Comparison of ENCODE assay signal across 8 cellular contexts in the genomic region with DNA sequence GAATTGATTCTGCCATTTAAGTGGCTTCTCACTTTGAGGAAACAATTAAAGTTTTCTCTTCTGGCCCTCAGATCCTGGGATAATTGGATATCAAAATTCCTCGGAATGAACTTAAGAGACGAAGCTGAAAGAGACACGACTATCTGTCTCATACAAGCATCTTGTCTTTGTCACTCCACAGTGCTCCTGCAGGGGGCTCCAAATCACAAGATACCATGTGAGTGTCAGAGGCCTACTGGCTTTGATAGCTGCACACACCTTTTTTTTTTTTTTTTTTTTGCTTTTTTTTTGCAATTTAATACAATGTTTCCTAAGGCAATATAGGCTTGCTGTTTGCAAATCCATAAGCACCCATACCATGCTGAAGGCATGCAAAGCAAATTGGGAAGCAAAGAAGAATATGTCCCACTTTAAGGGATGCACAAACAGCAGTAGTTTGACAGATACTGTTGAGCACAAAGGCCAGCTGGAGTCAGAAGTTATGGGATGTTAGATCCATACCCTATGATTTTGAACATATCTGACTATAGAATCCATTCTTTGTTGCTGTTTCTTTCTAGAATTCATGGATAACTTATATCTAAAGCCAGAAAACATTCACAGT.
DNase-seq lines count a peak whose midpoint lies in the region; ATAC-seq and TF ChIP-seq lines count a peak whose summit lies in the region.

No MANE protein-coding gene starts in this region.

- no peaks in the 10 kb centered on the region for H4K20me1 ChIP-seq in PC-9 (ENCODE audit: insufficient read depth)

- H3K4me1 Mint-ChIP-seq in progenitor cell of endocrine pancreas (ENCODE audit: low read depth): no peaks in the 10 kb centered on the region

- peak; percentile 69 for TF ChIP-seq CTCF in PC-9 (conservative IDR thresholded peaks at IDR 0.05)
- TF ChIP-seq CTCF in choroid plexus epithelial cell (conservative IDR thresholded peaks at IDR 0.05; ENCODE audit: low read depth, low read length): peak; percentile 60
- peak; percentile 66 for TF ChIP-seq CTCF in progenitor cell of endocrine pancreas (IDR thresholded peaks at IDR 0.05; ENCODE audit: unreplicated experiment)

- H3K36me3 Mint-ChIP-seq in progenitor cell of endocrine pancreas (ENCODE audit: insufficient read depth): no peaks in the 10 kb centered on the region

- intact Hi-C loops in PC-9 (cut with micrococcal nuclease; ENCODE audit: unreplicated experiment): loop anchor here (5.0 kb wide), 1 partner anchor 1689 kb away; no protein-coding TSS in a partner anchor

- POLR2A ChIA-PET in PC-9 (lab: Charles Lee; ENCODE audit: unreplicated experiment): no interaction called here

- no TSS peak for BruUV-seq in PC-9 (replicated peaks; lab: Mats Ljungman, UMichigan)

- no peaks in the 10 kb centered on the region for H3K9me3 ChIP-seq in PC-9 (ENCODE audit: insufficient read depth, low read depth)

- peaks cover 57% of the 10 kb centered on the region for H3K27me3 Mint-ChIP-seq in progenitor cell of endocrine pancreas

- H3K4me3 Mint-ChIP-seq in progenitor cell of endocrine pancreas (ENCODE audit: low read depth): no peak overlapping the region

- no peak overlapping the region for H3K4me2 ChIP-seq in PC-9

- no peaks in the 10 kb centered on the region for H3F3A ChIP-seq in PC-9 (ENCODE audit: insufficient read depth, low read depth)

- peak; percentile 95 for ATAC-seq in GM19397 (IDR thresholded peaks at IDR 0.05; ENCODE audit: unreplicated experiment)
- ATAC-seq in HG03280 (IDR thresholded peaks at IDR 0.05; ENCODE audit: unreplicated experiment): peak; percentile 95

- H3K4me3 ChIP-seq in PC-9: no peak overlapping the region
- no peak overlapping the region for H3K4me3 ChIP-seq in choroid plexus epithelial cell (ENCODE audit: low read depth, low read length)

- CTCF ChIA-PET in PC-9 (lab: Charles Lee): no interaction called here

- no peaks in the 10 kb centered on the region for H3K9me2 ChIP-seq in PC-9 (ENCODE audit: insufficient read depth)

- DNase-seq in EL (peak; percentile 1), PC-9 (peak; percentile 48 to 58), choroid plexus epithelial cell (ENCODE audit: low read depth) (peak; percentile 65), progenitor cell of endocrine pancreas (ENCODE audit: low spot score, unreplicated experiment) (peak; percentile 46), GOT3 (lab: John Stamatoyannopoulos, UW) (no peak), NCI-H2196 (lab: John Stamatoyannopoulos, UW; ENCODE audit: unreplicated experiment) (no peak)

- H3K27ac ChIP-seq in PC-9: no peak overlapping the region

- H2AFZ ChIP-seq in PC-9: no peak overlapping the region

- H3K27ac Mint-ChIP-seq in progenitor cell of endocrine pancreas: no peak overlapping the region

- H3K36me3 ChIP-seq in PC-9 (ENCODE audit: low read depth): no peaks in the 10 kb centered on the region

- peaks cover 3% of the 10 kb centered on the region for H3K9me3 Mint-ChIP-seq in progenitor cell of endocrine pancreas (ENCODE audit: low read depth)

- peaks cover 29% of the 10 kb centered on the region; the same call in 1 of the 2 replicates for H3K27me3 ChIP-seq in PC-9 (ENCODE audit: insufficient read depth, low read depth)

- H3K4me1 ChIP-seq in PC-9 (replicated peaks; ENCODE audit: insufficient read depth): no peaks in the 10 kb centered on the region

- no peaks in the 10 kb centered on the region for H3K79me2 ChIP-seq in PC-9 (ENCODE audit: low read depth)

Comparison
In these comparisons a context has a peak if more than half of its experiments do, and no peak if none do; other contexts are left out.
1. DNase-seq: peak in EL (single experiment), PC-9 (2 of 2), choroid plexus epithelial cell (single experiment) and progenitor cell of endocrine pancreas (single experiment); none in GOT3 (single experiment) and NCI-H2196 (single experiment).
2. Peak in every context shown above with its lines, with median percentiles within 50 percentile points of each other: CTCF ChIP-seq.